ENCODE assay signal across 22 cellular contexts in the genomic region with DNA sequence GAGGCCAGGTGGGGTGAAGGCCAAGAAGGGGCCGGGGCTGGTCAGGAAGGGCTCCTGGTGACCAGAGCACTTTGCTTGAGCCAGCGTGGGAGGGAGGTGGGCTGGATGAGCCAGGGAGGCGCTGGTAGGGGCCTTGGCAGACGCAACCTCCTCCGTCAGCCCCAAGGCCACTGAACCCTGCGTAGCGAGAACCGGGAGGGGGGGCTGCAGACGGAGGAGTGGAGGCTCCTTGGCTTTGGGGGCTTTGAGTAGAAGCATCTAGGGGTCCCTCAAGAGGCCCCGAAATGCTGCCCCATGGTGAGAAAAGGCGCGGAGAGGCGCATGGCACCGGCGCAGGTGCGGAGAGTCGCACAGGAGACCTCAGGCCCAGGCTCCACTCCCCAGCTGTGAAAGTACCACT.
A peak's percentile ranks its signal among the peaks of the same experiment; 100 is the strongest.
DNase-seq lines count a peak whose midpoint lies in the region; FAIRE-seq and TF ChIP-seq lines count a peak whose summit lies in the region.
"Had no signal": no experiment of that assay in that cellular context is flagged by ENCODE, and none has a peak within 500 bp of the region (broad histone marks: within the 10 kb centered on the region; RNA-seq: fewer than 3 reads in every experiment).

No MANE protein-coding gene starts in this region.

- intact Hi-C loops in kidney (cut with DNase I) (no loop called here), dorsolateral prefrontal cortex (cut with DNase I) (no loop called here)

- H3K9ac ChIP-seq in kidney (ENCODE audit: low read length in 2 of 2): no peak overlapping the region
- H3K9ac ChIP-seq: BLaER1 treated with 17β-estradiol and CSF1 and Interleukin-3, amounts not matched to agents 10 nM and 100 nM had no signal

- H3K4me1 ChIP-seq in kidney (ENCODE audit: control insufficient read depth in 1 of 2, insufficient read depth in 1 of 2, low read depth in 1 of 2, low read length in 2 of 2): no peaks in the 10 kb centered on the region
- H3K4me1 ChIP-seq: A549; BLaER1 treated with 17β-estradiol and CSF1 and Interleukin-3, amounts not matched to agents 10 nM and 100 nM; Caco-2 had no signal

- H3K4me3 ChIP-seq in kidney (ENCODE audit: low read length in 2 of 2) (no peak overlapping the region), dorsolateral prefrontal cortex (no peak overlapping the region)
- H3K4me3 ChIP-seq: A549; BLaER1 treated with 17β-estradiol and CSF1 and Interleukin-3, amounts not matched to agents 10 nM and 100 nM had no signal

- peak; percentile 7 for DNase-seq in activated gamma-delta T cell (lab: John Stamatoyannopoulos, UW)
- no peak for DNase-seq in activated gamma-delta T cell treated with Interleukin-2 at 50 U/mL for 16 hours
- DNase-seq in kidney: peak; percentile 43
- peak; percentile 68 for DNase-seq in mesenteric fat pad (ENCODE audit: low spot score)
- DNase-seq in substantia nigra (lab: John Stamatoyannopoulos, UW): no peak
- DNase-seq in NCI-H748 treated with DMSO at 0.1 percent for 48 hours (lab: John Stamatoyannopoulos, UW): no peak
- no peak for DNase-seq in dorsolateral prefrontal cortex
- DNase-seq: AML-193; Caco-2; Calu3; CD4-positive, alpha-beta T cell; CD8-positive, alpha-beta T cell; DMS79 treated with DMSO at 0.1 percent for 48 hours; GF-D8 had no signal

- no peaks in the 10 kb centered on the region for H3K9me3 ChIP-seq in kidney (ENCODE audit: control insufficient read depth in 1 of 2, low read length in 2 of 2)
- H3K9me3 ChIP-seq: A549, Caco-2 had no signal

- H3K27ac ChIP-seq in kidney (ENCODE audit: low read depth in 2 of 2, low read length in 2 of 2): no peak overlapping the region
- no peak overlapping the region for H3K27ac ChIP-seq in substantia nigra (ENCODE audit: low read depth, low read length, poor library complexity, severe bottlenecking)
- no peak overlapping the region for H3K27ac ChIP-seq in dorsolateral prefrontal cortex
- H3K27ac ChIP-seq: 22Rv1; A549; BLaER1 treated with 17β-estradiol and CSF1 and Interleukin-3, amounts not matched to agents 10 nM and 100 nM; C4-2B had no signal

- H3K36me3 ChIP-seq in kidney (ENCODE audit: control insufficient read depth in 1 of 2, insufficient read depth in 2 of 2, low read length in 2 of 2): no peaks in the 10 kb centered on the region
- H3K36me3 ChIP-seq: BLaER1 treated with 17β-estradiol and CSF1 and Interleukin-3, amounts not matched to agents 10 nM and 100 nM had no signal

- TF ChIP-seq CTCF in kidney (IDR thresholded peaks at IDR 0.05; ENCODE audit: borderline replicate concordance, extremely low read depth, insufficient read depth): no peak
- TF ChIP-seq CTCF in dorsolateral prefrontal cortex (IDR thresholded peaks at IDR 0.05 in 54 of 56, conservative IDR thresholded peaks at IDR 0.05 in 2 of 56; ENCODE audit: low read depth in 1 of 56, partially characterized antibody in 56 of 56): no peak

- no peak for FAIRE-seq in kidney (lab: Jason Lieb, UNC)
- FAIRE-seq: A549, D721Med, G401.6, GM12891, GM18507 had no signal

- H3K27me3 ChIP-seq in dorsolateral prefrontal cortex: peaks cover 0 to 4% (median 0%) of the 10 kb centered on the region in 45 donors
- H3K27me3 ChIP-seq: BLaER1 treated with 17β-estradiol and CSF1 and Interleukin-3, amounts not matched to agents 10 nM and 100 nM had no signal

Comparison
In these comparisons a context has a peak if more than half of its experiments do, and no peak if none do; other contexts are left out.
1. DNase-seq: peak in activated gamma-delta T cell (single experiment), kidney (single experiment) and mesenteric fat pad (single experiment); none in activated gamma-delta T cell treated with Interleukin-2 at 50 U/mL for 16 hours (single experiment), substantia nigra (0 of 49), NCI-H748 treated with DMSO at 0.1 percent for 48 hours (single experiment) and dorsolateral prefrontal cortex (0 of 10).